In the genomic region with DNA sequence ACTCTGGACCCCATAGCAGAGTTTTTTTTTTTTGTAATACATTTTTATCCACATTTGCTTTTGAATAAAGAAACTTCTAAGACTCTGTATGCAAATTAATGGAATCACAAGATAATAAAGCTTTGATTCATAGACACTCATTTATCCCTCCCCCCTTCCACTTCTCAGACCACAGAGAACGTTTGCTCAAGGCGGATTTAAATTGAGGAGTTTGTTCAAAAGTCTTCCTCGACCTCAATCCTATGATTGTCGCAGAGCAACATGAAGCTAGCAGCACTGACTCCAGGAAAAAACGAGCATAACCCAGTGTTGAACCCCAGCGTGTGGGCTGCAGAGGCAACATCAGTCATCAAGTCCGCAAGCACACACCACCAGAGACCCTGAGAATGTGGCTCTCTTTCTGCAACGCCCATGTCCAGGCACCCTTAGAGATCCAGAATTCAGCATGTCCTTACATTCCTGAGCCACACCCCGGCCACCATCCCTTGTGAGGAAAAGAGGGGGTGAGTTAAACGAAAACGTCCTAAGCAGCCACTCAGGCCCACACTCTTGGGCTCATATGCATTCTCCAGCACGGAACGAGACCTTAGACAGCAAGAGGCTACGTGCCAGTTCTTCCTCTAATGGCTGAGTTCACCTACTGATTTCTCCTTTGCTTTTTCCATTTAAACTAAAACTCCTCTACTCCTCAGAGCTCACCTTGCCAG, we compare ENCODE assay signal across 25 cellular contexts.
DNase-seq lines count a peak whose midpoint lies in the region; ATAC-seq and TF ChIP-seq lines count a peak whose summit lies in the region.
"Had no signal": no experiment of that assay in that cellular context is flagged by ENCODE, and none has a peak within 500 bp of the region (broad histone marks: within the 10 kb centered on the region; RNA-seq: fewer than 3 reads in every experiment).

No MANE protein-coding gene starts in this region.

- H3K27me3 Mint-ChIP-seq in stimulated activated naive B cell treated with anti-CD40 and anti-IgM and Interleukin-4, amounts not matched to agents 10 μg/mL and 1 μg/mL and 100 μg/mL, for 72 hours, result no peaks in the 10 kb centered on the region
- H3K27me3 Mint-ChIP-seq: T-cell had no signal

- H3K27me3 ChIP-seq in Karpas-422 (ENCODE audit: low read length) (no peaks in the 10 kb centered on the region), layer of hippocampus (ENCODE audit: control insufficient read depth, insufficient read depth, low read length) (no peaks in the 10 kb centered on the region), PC-3 (ENCODE audit: low read length) (no peaks in the 10 kb centered on the region)
- H3K27me3 ChIP-seq: right lobe of liver, testis, vagina had no signal

- H2AFZ ChIP-seq in Karpas-422 (ENCODE audit: low read length) (no peak overlapping the region), PC-3 (ENCODE audit: low read length) (no peak overlapping the region)

- H3K79me2 ChIP-seq in Karpas-422 (ENCODE audit: low read length), result peaks cover 21% of the 10 kb centered on the region
- H3K79me2 ChIP-seq in PC-3 (ENCODE audit: low read length), result no peaks in the 10 kb centered on the region

- no peaks in the 10 kb centered on the region for H3K9me3 Mint-ChIP-seq in stimulated activated naive B cell treated with anti-CD40 and anti-IgM and Interleukin-4, amounts not matched to agents 10 μg/mL and 1 μg/mL and 100 μg/mL, for 72 hours
- H3K9me3 Mint-ChIP-seq: T-cell had no signal

- H3K36me3 ChIP-seq in Karpas-422 (ENCODE audit: insufficient read depth, low read length) (peaks cover 12% of the 10 kb centered on the region; the same call in 1 of the 2 replicates), PC-3 (ENCODE audit: low read depth, low read length) (peaks cover 12% of the 10 kb centered on the region; the same call in 1 of the 2 replicates)

- no peaks in the 10 kb centered on the region for H3F3A ChIP-seq in PC-3 (ENCODE audit: low read length, unreplicated experiment)

- ATAC-seq in stimulated activated naive B cell treated with anti-CD40 and anti-IgM and Interleukin-4, amounts not matched to agents 10 μg/mL and 1 μg/mL and 100 μg/mL, for 72 hours (replicated peaks), result no peak
- no peak for ATAC-seq in PC-3
- ATAC-seq in GM21447 (IDR thresholded peaks at IDR 0.05; ENCODE audit: unreplicated experiment), result no peak
- ATAC-seq in HG02642 (IDR thresholded peaks at IDR 0.05; ENCODE audit: poor library complexity, unreplicated experiment), result no peak
- no peak for ATAC-seq in GM21423 (IDR thresholded peaks at IDR 0.05; ENCODE audit: unreplicated experiment)
- ATAC-seq: right lobe of liver, T-cell had no signal

- no peaks in the 10 kb centered on the region for H4K20me1 ChIP-seq in Karpas-422 (ENCODE audit: insufficient read depth, low read depth, low read length)
- H4K20me1 ChIP-seq in PC-3 (ENCODE audit: low read length), result no peaks in the 10 kb centered on the region

- no peak overlapping the region for H3K4me3 Mint-ChIP-seq in stimulated activated naive B cell treated with anti-CD40 and anti-IgM and Interleukin-4, amounts not matched to agents 10 μg/mL and 1 μg/mL and 100 μg/mL, for 72 hours
- H3K4me3 Mint-ChIP-seq: T-cell had no signal

- no peak overlapping the region for H3K9ac ChIP-seq in Karpas-422 (ENCODE audit: low read length)
- no peak overlapping the region for H3K9ac ChIP-seq in PC-3 (ENCODE audit: low read length)

- H3K9me3 ChIP-seq in Karpas-422 (ENCODE audit: low read length), result no peaks in the 10 kb centered on the region
- H3K9me3 ChIP-seq in PC-3 (ENCODE audit: low read length), result no peaks in the 10 kb centered on the region
- H3K9me3 ChIP-seq: right lobe of liver, testis, vagina had no signal

- CTCF ChIA-PET in PC-3 (lab: Charles Lee), result no interaction called here

- H3K4me1 ChIP-seq in Karpas-422 (ENCODE audit: low read length), result peaks cover 51% of the 10 kb centered on the region
- no peaks in the 10 kb centered on the region for H3K4me1 ChIP-seq in PC-3 (ENCODE audit: insufficient read depth, low read length)

- H3K9me2 ChIP-seq in Karpas-422 (replicated peaks; ENCODE audit: insufficient read depth, low read length) (peaks cover 10% of the 10 kb centered on the region; the same call in 1 of the 2 replicates), PC-3 (replicated peaks; ENCODE audit: low read length) (no peaks in the 10 kb centered on the region)

- peaks cover 10% of the 10 kb centered on the region in 2 donors for H3K4me1 Mint-ChIP-seq in stimulated activated naive B cell treated with anti-CD40 and anti-IgM and Interleukin-4, amounts not matched to agents 10 μg/mL and 1 μg/mL and 100 μg/mL, for 72 hours

- no peak for TF ChIP-seq CTCF in PC-3 (conservative IDR thresholded peaks at IDR 0.05; ENCODE audit: low read depth, low read length)

- POLR2A ChIA-PET in PC-3 (lab: Charles Lee; ENCODE audit: unreplicated experiment), result no interaction called here

- intact Hi-C loops in PC-3 (cut with micrococcal nuclease), result no loop called here

- H3K27ac ChIP-seq in Karpas-422 (ENCODE audit: low read length), result 0 out of 2 replicates have a peak overlapping the region, but pooled peaks have one; percentile 10
- peak overlapping the region; percentile 74 for H3K27ac ChIP-seq in angular gyrus (ENCODE audit: low read depth, low read length)
- H3K27ac ChIP-seq in layer of hippocampus (ENCODE audit: low read depth, low read length), result peak overlapping the region; percentile 97
- H3K27ac ChIP-seq in PC-3 (ENCODE audit: low read length), result no peak overlapping the region
- H3K27ac ChIP-seq: C4-2B, right lobe of liver, testis, vagina had no signal

- DNase-seq in Karpas-422 (no peak), PC-3 (no peak)
- DNase-seq in stimulated activated naive B cell treated with anti-CD40 and anti-IgM and Interleukin-4, amounts not matched to agents 10 μg/mL and 1 μg/mL and 100 μg/mL, for 72 hours, result no peak
- DNase-seq: activated CD4-positive, alpha-beta T cell treated with anti-CD3 and anti-CD28 coated beads, Interleukin-2, amount 50 U/mL, for 48 hours; activated CD4-positive, CD25-positive, alpha-beta regulatory T cell; activated CD8-positive, alpha-beta memory T cell treated with anti-CD3 and anti-CD28 coated beads, Interleukin-2, amount 50 U/mL, for 48 hours; activated effector memory CD4-positive, alpha-beta T cell treated with anti-CD3 and anti-CD28 coated beads, Interleukin-2, amount 50 U/mL, for 16 hours; islet precursor cell; NCI-H1048; NCI-H1694; NCI-H2171 treated with DMSO at 0.1 percent for 48 hours; NCI-H69; right lobe of liver; stimulated activated CD4-positive, alpha-beta T cell treated with anti-CD3 and anti-CD28 coated beads, Interleukin-12 subunit alpha, Interleukin-12 subunit beta, amount 100 ng/mL, for 4 hours; stimulated activated CD4-positive, alpha-beta T cell treated with anti-CD3 and anti-CD28 coated beads, Interleukin-4, amount 100 ng/mL, for 24 hours; stimulated activated naive CD4-positive, alpha-beta T cell; T-cell; testis had no signal

- peak overlapping the region; percentile 22 for H3K27ac Mint-ChIP-seq in stimulated activated naive B cell treated with anti-CD40 and anti-IgM and Interleukin-4, amounts not matched to agents 10 μg/mL and 1 μg/mL and 100 μg/mL, for 72 hours

- no peak overlapping the region for H3K4me2 ChIP-seq in Karpas-422 (ENCODE audit: low read depth, low read length, poor library complexity, severe bottlenecking)
- no peak overlapping the region for H3K4me2 ChIP-seq in PC-3 (ENCODE audit: low read length)

- H3K4me3 ChIP-seq in Karpas-422 (ENCODE audit: low read length) (no peak overlapping the region), PC-3 (ENCODE audit: low read length) (no peak overlapping the region)
- H3K4me3 ChIP-seq: right lobe of liver, testis, vagina had no signal

- peaks cover 45 to 54% of the 10 kb centered on the region in 2 donors for H3K36me3 Mint-ChIP-seq in stimulated activated naive B cell treated with anti-CD40 and anti-IgM and Interleukin-4, amounts not matched to agents 10 μg/mL and 1 μg/mL and 100 μg/mL, for 72 hours

- BruUV-seq in PC-3 (replicated peaks; lab: Mats Ljungman, UMichigan), result no TSS peak
